Comparison of ENCODE assay signal across 1 cellular context in the genomic region with DNA sequence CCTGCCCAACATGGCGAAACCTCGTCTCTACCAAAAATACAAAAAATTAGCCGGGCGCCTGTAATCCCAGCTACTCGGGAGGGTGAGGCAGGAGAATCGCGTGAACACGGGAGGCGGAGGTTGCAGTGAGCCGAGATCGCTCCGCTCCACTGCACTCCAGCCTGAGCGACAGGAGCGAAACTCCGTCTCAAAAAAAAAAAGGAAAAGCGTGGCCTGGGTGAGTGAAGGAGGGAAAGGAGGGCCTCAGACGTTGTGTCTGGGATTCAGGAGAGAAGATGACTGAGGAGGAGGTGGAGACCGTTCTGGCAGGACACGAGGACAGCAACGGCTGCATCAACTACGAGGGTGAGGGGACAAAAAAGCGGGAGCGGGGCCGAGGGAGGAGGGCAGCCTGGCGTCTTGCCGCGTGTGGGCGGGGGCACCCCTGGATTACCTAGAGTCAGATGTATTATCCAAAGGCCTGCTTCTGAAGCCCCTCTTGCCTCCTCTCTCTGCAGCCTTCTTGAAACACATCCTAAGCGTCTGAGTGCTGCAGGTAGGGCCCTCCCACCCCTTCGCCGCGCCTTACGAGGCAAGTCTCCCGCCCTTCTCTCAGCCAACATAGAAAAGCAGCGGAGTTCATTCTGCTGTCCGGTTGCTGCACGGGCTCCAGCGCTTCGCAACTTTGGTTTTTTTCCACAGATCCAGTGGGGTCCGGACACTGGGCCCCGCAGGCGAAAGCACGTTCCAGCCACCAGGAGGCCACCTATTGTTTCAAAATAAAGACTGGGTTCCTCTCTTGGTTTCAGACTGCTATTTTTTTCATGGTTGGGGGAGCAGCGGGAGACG.
A peak's percentile ranks its signal among the peaks of the same experiment; 100 is the strongest.
TF ChIP-seq lines count a peak whose summit lies in the region.

No MANE protein-coding gene starts in this region.

TF ChIP-seq in Ishikawa, 13 proteins besides CTCF, POLR2A, EP300 and RAD21 (continued from another document):
- TF ChIP-seq TAF1 (IDR thresholded peaks at IDR 0.05; ENCODE audit: low read depth) (peak; percentile 87), YY1 (IDR thresholded peaks at IDR 0.05; ENCODE audit: low read depth) (no peak; the same call in none of the 2 replicates), CREB1 (IDR thresholded peaks at IDR 0.05; ENCODE audit: low read depth) (no peak), ZBTB7A (IDR thresholded peaks at IDR 0.05; ENCODE audit: low read depth) (peak; percentile 39; the same call in 1 of the 2 replicates), TCF12 (IDR thresholded peaks at IDR 0.05; ENCODE audit: low read depth) (no peak), CEBPB (IDR thresholded peaks at IDR 0.05) (peak; percentile 45; the same call in 1 of the 2 replicates), EGR1 (IDR thresholded peaks at IDR 0.05) (peak; percentile 54; the same call in 1 of the 2 replicates), FOXM1 (IDR thresholded peaks at IDR 0.05; ENCODE audit: borderline replicate concordance, low read depth) (no peak)
- TF ChIP-seq, protein P1, sequence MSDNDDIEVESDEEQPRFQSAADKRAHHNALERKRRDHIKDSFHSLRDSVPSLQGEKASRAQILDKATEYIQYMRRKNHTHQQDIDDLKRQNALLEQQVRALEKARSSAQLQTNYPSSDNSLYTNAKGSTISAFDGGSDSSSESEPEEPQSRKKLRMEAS (IDR thresholded peaks at IDR 0.05), result peak; percentile 92
